Comparison of ENCODE assay signal across 8 cellular contexts in the genomic region with DNA sequence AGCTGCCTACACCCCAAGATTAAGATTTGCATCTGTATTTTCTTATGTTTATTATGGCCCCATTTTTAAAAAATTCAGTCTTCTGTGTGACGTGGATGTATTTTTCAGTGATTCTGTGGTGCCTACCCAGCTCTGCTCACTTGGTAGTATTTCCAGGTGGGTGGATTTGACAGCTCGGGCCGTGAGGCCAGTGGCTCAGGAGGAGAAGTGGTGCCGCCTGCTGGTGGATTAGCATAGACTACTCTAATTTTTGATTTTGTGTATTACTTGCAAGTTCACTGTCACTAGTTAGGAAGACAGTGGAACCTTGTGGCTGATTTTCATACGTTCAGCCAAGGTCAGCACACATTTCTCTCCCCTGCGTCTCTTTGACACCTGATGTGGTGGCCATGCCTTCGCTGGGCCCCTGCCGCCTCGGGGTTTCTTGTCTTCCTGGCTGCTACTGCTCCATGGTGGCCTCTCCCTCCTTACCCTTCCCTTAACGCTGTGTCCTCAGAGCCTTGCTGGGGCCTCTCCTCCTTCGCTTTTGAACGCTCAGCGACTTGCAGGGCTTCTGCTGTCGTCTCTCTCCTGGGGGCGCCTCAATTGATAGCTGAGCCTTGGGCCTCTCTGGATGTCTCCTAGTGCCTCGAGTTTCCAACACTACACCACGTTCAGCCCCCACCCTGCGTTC.
DNase-seq lines count a peak whose midpoint lies in the region; ATAC-seq and TF ChIP-seq lines count a peak whose summit lies in the region.

No MANE protein-coding gene starts in this region.

- peak; percentile 97 to 98 for TF ChIP-seq RAD21 in liver (IDR thresholded peaks at IDR 0.05)

- POLR2A ChIA-PET in activated CD4-positive, alpha-beta T cell treated with anti-CD3 and anti-CD28 coated beads, Interleukin-2, amount 10 ng/mL, durations not matched to agents 7 days and 5 days (lab: Charles Lee): interaction anchor here (0.7 kb wide), 1 partner anchor 41 kb away, joined by 6 read pairs; no protein-coding TSS in a partner anchor

- peaks cover 1 to 46% (median 20%) of the 10 kb centered on the region in 4 donors for H3K36me3 ChIP-seq in liver (ENCODE audit: control insufficient read depth in 4 of 4, insufficient read depth in 3 of 4, low read depth in 1 of 4, low read length in 3 of 4)

- H3K27ac Mint-ChIP-seq in activated CD4-positive, alpha-beta T cell treated with anti-CD3 and anti-CD28 coated beads, Interleukin-2, amount 10 ng/mL, durations not matched to agents 7 days and 5 days: peak overlapping the region; percentile 42

- H3K36me3 Mint-ChIP-seq in activated CD4-positive, alpha-beta T cell treated with anti-CD3 and anti-CD28 coated beads, Interleukin-2, amount 10 ng/mL, durations not matched to agents 7 days and 5 days (ENCODE audit: low read depth): peaks cover 43% of the 10 kb centered on the region

- 56% methylated on average over 18 of the region's 18 CpGs for WGBS in liver

- no peaks in the 10 kb centered on the region for H3K9me3 Mint-ChIP-seq in activated CD4-positive, alpha-beta T cell treated with anti-CD3 and anti-CD28 coated beads, Interleukin-2, amount 10 ng/mL, durations not matched to agents 7 days and 5 days

- H3K27me3 Mint-ChIP-seq in activated CD4-positive, alpha-beta T cell treated with anti-CD3 and anti-CD28 coated beads, Interleukin-2, amount 10 ng/mL, durations not matched to agents 7 days and 5 days: no peaks in the 10 kb centered on the region

- H3K27ac ChIP-seq in liver (ENCODE audit: low read depth in 1 of 2, low read length in 2 of 2): no peak overlapping the region

- H3K27me3 ChIP-seq in liver (ENCODE audit: control insufficient read depth in 4 of 4, insufficient read depth in 4 of 4, low read length in 3 of 4): no peaks in the 10 kb centered on the region

- no peak overlapping the region for H3K4me3 Mint-ChIP-seq in activated CD4-positive, alpha-beta T cell treated with anti-CD3 and anti-CD28 coated beads, Interleukin-2, amount 10 ng/mL, durations not matched to agents 7 days and 5 days

- DNase-seq in COR-L47 (lab: John Stamatoyannopoulos, UW) (peak; percentile 46), NCI-H526 (lab: John Stamatoyannopoulos, UW) (peak; percentile 49 to 84), choroid plexus epithelial cell (ENCODE audit: low read depth) (peak; percentile 92)
- peak; percentile 90 for DNase-seq in activated CD4-positive, alpha-beta T cell treated with anti-CD3 and anti-CD28 coated beads, Interleukin-2, amount 10 ng/mL, durations not matched to agents 7 days and 5 days
- DNase-seq in stimulated activated CD4-positive, alpha-beta T cell treated with anti-CD3 and anti-CD28 coated beads, TNF-alpha, amount 100 ng/mL, for 24 hours (ENCODE audit: low read depth in 3 of 3): peak; percentile 68 to 81 (median 70)

- no peak overlapping the region for H3K9ac ChIP-seq in liver (ENCODE audit: low read depth in 1 of 2, low read length in 2 of 2)

- H3K9me3 ChIP-seq in liver (ENCODE audit: control insufficient read depth in 4 of 4, low read length in 3 of 4): no peaks in the 10 kb centered on the region

- CTCF ChIA-PET in activated CD4-positive, alpha-beta T cell treated with anti-CD3 and anti-CD28 coated beads, Interleukin-2, amount 10 ng/mL, durations not matched to agents 7 days and 5 days (lab: Charles Lee): interaction anchor here (0.5 to 3.9 kb wide), 20 partner anchors 8 to 570 kb away, joined by 3 to 62 read pairs (median 4); partner anchors contain the start of genes ATG16L1 and DGKD

- H3K4me1 Mint-ChIP-seq in activated CD4-positive, alpha-beta T cell treated with anti-CD3 and anti-CD28 coated beads, Interleukin-2, amount 10 ng/mL, durations not matched to agents 7 days and 5 days: peaks cover 30% of the 10 kb centered on the region

- no peaks in the 10 kb centered on the region for H3K4me1 ChIP-seq in liver (ENCODE audit: control insufficient read depth in 4 of 4, insufficient read depth in 4 of 4, low read length in 3 of 4)

- ATAC-seq in HG02642 (IDR thresholded peaks at IDR 0.05; ENCODE audit: poor library complexity, unreplicated experiment) (peak; percentile 58), HG03025 (IDR thresholded peaks at IDR 0.05; ENCODE audit: low FRiP score, unreplicated experiment) (no peak)

- H3K4me3 ChIP-seq in choroid plexus epithelial cell (ENCODE audit: low read depth, low read length): no peak overlapping the region
- no peak overlapping the region for H3K4me3 ChIP-seq in liver (ENCODE audit: low read depth in 1 of 3, low read length in 3 of 3)

- TF ChIP-seq CTCF in choroid plexus epithelial cell (conservative IDR thresholded peaks at IDR 0.05; ENCODE audit: low read depth, low read length): peak; percentile 94
- peak; percentile 78 for TF ChIP-seq CTCF in liver (IDR thresholded peaks at IDR 0.05; ENCODE audit: low read depth, low read length, missing input control)

TF ChIP-seq in liver, 16 proteins besides CTCF, POLR2A, EP300 and RAD21:
- TF ChIP-seq, protein P1, sequence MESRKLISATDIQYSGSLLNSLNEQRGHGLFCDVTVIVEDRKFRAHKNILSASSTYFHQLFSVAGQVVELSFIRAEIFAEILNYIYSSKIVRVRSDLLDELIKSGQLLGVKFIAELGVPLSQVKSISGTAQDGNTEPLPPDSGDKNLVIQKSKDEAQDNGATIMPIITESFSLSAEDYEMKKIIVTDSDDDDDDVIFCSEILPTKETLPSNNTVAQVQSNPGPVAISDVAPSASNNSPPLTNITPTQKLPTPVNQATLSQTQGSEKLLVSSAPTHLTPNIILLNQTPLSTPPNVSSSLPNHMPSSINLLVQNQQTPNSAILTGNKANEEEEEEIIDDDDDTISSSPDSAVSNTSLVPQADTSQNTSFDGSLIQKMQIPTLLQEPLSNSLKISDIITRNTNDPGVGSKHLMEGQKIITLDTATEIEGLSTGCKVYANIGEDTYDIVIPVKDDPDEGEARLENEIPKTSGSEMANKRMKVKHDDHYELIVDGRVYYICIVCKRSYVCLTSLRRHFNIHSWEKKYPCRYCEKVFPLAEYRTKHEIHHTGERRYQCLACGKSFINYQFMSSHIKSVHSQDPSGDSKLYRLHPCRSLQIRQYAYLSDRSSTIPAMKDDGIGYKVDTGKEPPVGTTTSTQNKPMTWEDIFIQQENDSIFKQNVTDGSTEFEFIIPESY (IDR thresholded peaks at IDR 0.05): no peak
- TF ChIP-seq RXRA (IDR thresholded peaks at IDR 0.05) (no peak), GABPA (IDR thresholded peaks at IDR 0.05 in 1 of 2, conservative IDR thresholded peaks at IDR 0.05 in 1 of 2) (no peak), YY1 (IDR thresholded peaks at IDR 0.05) (no peak), HNF4G (IDR thresholded peaks at IDR 0.05) (no peak), EGR1 (IDR thresholded peaks at IDR 0.05; ENCODE audit: low read depth in 2 of 2) (no peak), TAF1 (conservative IDR thresholded peaks at IDR 0.05) (no peak), FOXA1 (IDR thresholded peaks at IDR 0.05) (no peak), NR2F2 (IDR thresholded peaks at IDR 0.05) (no peak), ATF3 (IDR thresholded peaks at IDR 0.05) (no peak), JUND (IDR thresholded peaks at IDR 0.05) (no peak), HNF4A (conservative IDR thresholded peaks at IDR 0.05) (no peak), SP1 (IDR thresholded peaks at IDR 0.05) (no peak), FOXA2 (IDR thresholded peaks at IDR 0.05) (no peak)
- TF ChIP-seq, protein P2, sequence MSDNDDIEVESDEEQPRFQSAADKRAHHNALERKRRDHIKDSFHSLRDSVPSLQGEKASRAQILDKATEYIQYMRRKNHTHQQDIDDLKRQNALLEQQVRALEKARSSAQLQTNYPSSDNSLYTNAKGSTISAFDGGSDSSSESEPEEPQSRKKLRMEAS (IDR thresholded peaks at IDR 0.05): no peak
- TF ChIP-seq, protein P3, sequence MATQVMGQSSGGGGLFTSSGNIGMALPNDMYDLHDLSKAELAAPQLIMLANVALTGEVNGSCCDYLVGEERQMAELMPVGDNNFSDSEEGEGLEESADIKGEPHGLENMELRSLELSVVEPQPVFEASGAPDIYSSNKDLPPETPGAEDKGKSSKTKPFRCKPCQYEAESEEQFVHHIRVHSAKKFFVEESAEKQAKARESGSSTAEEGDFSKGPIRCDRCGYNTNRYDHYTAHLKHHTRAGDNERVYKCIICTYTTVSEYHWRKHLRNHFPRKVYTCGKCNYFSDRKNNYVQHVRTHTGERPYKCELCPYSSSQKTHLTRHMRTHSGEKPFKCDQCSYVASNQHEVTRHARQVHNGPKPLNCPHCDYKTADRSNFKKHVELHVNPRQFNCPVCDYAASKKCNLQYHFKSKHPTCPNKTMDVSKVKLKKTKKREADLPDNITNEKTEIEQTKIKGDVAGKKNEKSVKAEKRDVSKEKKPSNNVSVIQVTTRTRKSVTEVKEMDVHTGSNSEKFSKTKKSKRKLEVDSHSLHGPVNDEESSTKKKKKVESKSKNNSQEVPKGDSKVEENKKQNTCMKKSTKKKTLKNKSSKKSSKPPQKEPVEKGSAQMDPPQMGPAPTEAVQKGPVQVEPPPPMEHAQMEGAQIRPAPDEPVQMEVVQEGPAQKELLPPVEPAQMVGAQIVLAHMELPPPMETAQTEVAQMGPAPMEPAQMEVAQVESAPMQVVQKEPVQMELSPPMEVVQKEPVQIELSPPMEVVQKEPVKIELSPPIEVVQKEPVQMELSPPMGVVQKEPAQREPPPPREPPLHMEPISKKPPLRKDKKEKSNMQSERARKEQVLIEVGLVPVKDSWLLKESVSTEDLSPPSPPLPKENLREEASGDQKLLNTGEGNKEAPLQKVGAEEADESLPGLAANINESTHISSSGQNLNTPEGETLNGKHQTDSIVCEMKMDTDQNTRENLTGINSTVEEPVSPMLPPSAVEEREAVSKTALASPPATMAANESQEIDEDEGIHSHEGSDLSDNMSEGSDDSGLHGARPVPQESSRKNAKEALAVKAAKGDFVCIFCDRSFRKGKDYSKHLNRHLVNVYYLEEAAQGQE (IDR thresholded peaks at IDR 0.05): no peak
